Comparison of ENCODE assay signal across 8 cellular contexts in the genomic region with DNA sequence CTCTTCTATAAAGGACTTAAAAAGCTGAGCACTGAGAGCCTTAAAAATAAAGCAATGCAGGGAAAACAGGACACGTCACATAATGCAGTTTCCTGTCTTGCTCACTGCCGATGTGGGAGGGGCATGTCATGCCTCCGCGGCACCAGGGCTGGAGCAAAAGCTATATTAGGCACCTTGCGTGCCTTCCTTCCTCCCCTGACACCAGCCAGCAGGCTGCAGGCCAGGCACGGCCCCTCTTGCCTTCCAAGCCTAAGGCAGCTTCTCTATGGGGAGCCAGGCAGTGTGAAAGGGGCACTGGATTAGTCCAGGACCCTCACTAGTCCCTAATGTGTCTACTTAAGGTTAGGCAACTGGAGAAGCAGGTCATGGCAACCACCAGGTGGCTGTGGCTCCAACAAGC. TPM values are rescaled to one million over a fixed set of nuclear protein-coding genes. Genes with fewer than 3 reads are reported as not detected.
A peak's percentile ranks its signal among the peaks of the same experiment; 100 is the strongest.
DNase-seq lines count a peak whose midpoint lies in the region; ATAC-seq and TF ChIP-seq lines count a peak whose summit lies in the region.

No MANE protein-coding gene starts in this region.

- no peak overlapping the region for H3K4me2 ChIP-seq in parathyroid adenoma (ENCODE audit: low read length)

- CTCF ChIA-PET in GM10248 (lab: Yijun Ruan, JAX): interaction anchor here (1.0 to 6.4 kb wide), 9 partner anchors 11 to 142 kb away, joined by 3 to 50 read pairs (median 3); no protein-coding TSS in a partner anchor

- no peaks in the 10 kb centered on the region for H3K36me3 ChIP-seq in parathyroid adenoma (ENCODE audit: control insufficient read depth, insufficient read depth, low read length)

- H3K9me3 ChIP-seq in T-helper 17 cell (ENCODE audit: control insufficient read depth, low read length, poor library complexity, severe bottlenecking) (no peaks in the 10 kb centered on the region), parathyroid adenoma (ENCODE audit: control insufficient read depth, low read length) (no peaks in the 10 kb centered on the region)

- no peak overlapping the region for H2AFZ ChIP-seq in parathyroid adenoma

- H3K4me1 ChIP-seq in parathyroid adenoma: no peaks in the 10 kb centered on the region

- no peaks in the 10 kb centered on the region for H3K79me2 ChIP-seq in parathyroid adenoma

- H3K36me3 Mint-ChIP-seq in T-helper 17 cell (ENCODE audit: low read depth): no peaks in the 10 kb centered on the region

- H3K27me3 Mint-ChIP-seq in T-helper 17 cell: no peaks in the 10 kb centered on the region

- H3K9ac ChIP-seq in parathyroid adenoma: no peak overlapping the region

- peak overlapping the region; percentile 81 for H3K27ac Mint-ChIP-seq in T-helper 17 cell

- no peaks in the 10 kb centered on the region for H3K27me3 ChIP-seq in parathyroid adenoma (ENCODE audit: control insufficient read depth, insufficient read depth, low read length)

- POLR2A ChIA-PET in GM10248 (lab: Yijun Ruan, JAX): no interaction called here

- peak; percentile 82 for DNase-seq in GM10248 (ENCODE audit: extremely low spot score)
- no peak for DNase-seq in T-helper 17 cell
- peak in 45 of 61 donors; percentile 6 to 87 (median 46) for DNase-seq in caudate nucleus (lab: John Stamatoyannopoulos, UW)
- DNase-seq in NCI-H1417 treated with DMSO at 0.1 percent for 48 hours (lab: John Stamatoyannopoulos, UW): no peak
- DNase-seq in NCI-H146 (lab: John Stamatoyannopoulos, UW): no peak
- DNase-seq in NCI-H1436 treated with DMSO at 0.1 percent for 48 hours (lab: John Stamatoyannopoulos, UW): no peak

- H3K4me3 ChIP-seq in parathyroid adenoma (ENCODE audit: low read depth, low read length): no peak overlapping the region

- peak overlapping the region; percentile 91 for H3K27ac ChIP-seq in caudate nucleus (ENCODE audit: low read depth, low read length)
- peak overlapping the region; percentile 39 for H3K27ac ChIP-seq in parathyroid adenoma

- ATAC-seq in HG02759 (IDR thresholded peaks at IDR 0.05; ENCODE audit: unreplicated experiment) (peak; percentile 79), T-helper 17 cell (peak; percentile 76)

- no peak overlapping the region for H3K4me3 Mint-ChIP-seq in T-helper 17 cell

- peaks cover 15% of the 10 kb centered on the region for H3K4me1 Mint-ChIP-seq in T-helper 17 cell

- TF ChIP-seq CTCF in GM10248 (IDR thresholded peaks at IDR 0.05; ENCODE audit: control extremely low read depth, extremely low read depth, low read depth, missing control alignments) (peak; percentile 22), parathyroid adenoma (IDR thresholded peaks at IDR 0.05) (no peak)

RNA-seq across cellular contexts. Expression of a gene that starts 26.3 kb away (rescaled TPM):
- total RNA-seq in T-helper 17 cell: 1 to 10 TPM; 9.0 to 9.6 TPM

RNA-seq across cellular contexts. Expression of a gene that starts 30.3 kb away (rescaled TPM):
- total RNA-seq in T-helper 17 cell: 10 to 100 TPM; 57.8 to 61.3 TPM

Comparison
In these comparisons a context has a peak if more than half of its experiments do, and no peak if none do; other contexts are left out.
1. DNase-seq: peak in GM10248 (single experiment) and caudate nucleus (45 of 61); none in T-helper 17 cell (0 of 3), NCI-H1417 treated with DMSO at 0.1 percent for 48 hours (single experiment), NCI-H146 (single experiment) and NCI-H1436 treated with DMSO at 0.1 percent for 48 hours (single experiment).